Comparison of ENCODE assay signal across 7 cellular contexts in genomic region chr17:28597606-28598383, GRCh38. TPM values are rescaled to one million over a fixed set of nuclear protein-coding genes. Genes with fewer than 3 reads are reported as not detected.
DNase-seq lines count a peak whose midpoint lies in the region; ATAC-seq and TF ChIP-seq lines count a peak whose summit lies in the region.

No MANE protein-coding gene starts in this region.

- H3K4me3 ChIP-seq in GM23338 (peak overlapping the region; percentile 94), trophoblast cell (ENCODE audit: low read depth, low read length) (peak overlapping the region; percentile 77)

- H3K27ac Mint-ChIP-seq in GM23338, result peak overlapping the region; percentile 97
- peak overlapping the region; percentile 96 for H3K27ac Mint-ChIP-seq in effector memory CD8-positive, alpha-beta T cell

- no peak overlapping the region for H4K12ac ChIP-seq in trophoblast cell (ENCODE audit: low read depth, low read length)

- no peak overlapping the region for H3K14ac ChIP-seq in trophoblast cell (ENCODE audit: low read length)

- H3K36me3 ChIP-seq in GM23338 (ENCODE audit: insufficient read depth), result peaks cover 25% of the 10 kb centered on the region
- peaks cover 4 to 7% of the 10 kb centered on the region in 2 experiments for H3K36me3 ChIP-seq in trophoblast cell (ENCODE audit: control insufficient read depth in 1 of 2, insufficient read depth in 2 of 2, low read length in 2 of 2)

- H3K27me3 ChIP-seq in GM23338 (ENCODE audit: insufficient read depth) (no peaks in the 10 kb centered on the region), trophoblast cell (ENCODE audit: insufficient read depth, low read length) (no peaks in the 10 kb centered on the region)

- no peak for ATAC-seq in GM23338
- no peak for ATAC-seq in effector memory CD8-positive, alpha-beta T cell (replicated peaks)

- H3K4ac ChIP-seq in trophoblast cell (ENCODE audit: low read depth, low read length), result no peak overlapping the region

- peak overlapping the region; percentile 63 for H4K8ac ChIP-seq in trophoblast cell (ENCODE audit: low read depth, low read length)

- H2BK12ac ChIP-seq in trophoblast cell (ENCODE audit: low read length), result no peak overlapping the region

- no peak overlapping the region for H2BK120ac ChIP-seq in trophoblast cell (ENCODE audit: insufficient read depth, low read length, poor library complexity)

- H2AFZ ChIP-seq in GM23338, result no peak overlapping the region
- no peak overlapping the region for H2AFZ ChIP-seq in trophoblast cell (ENCODE audit: insufficient read depth, low read length, poor library complexity)

- peak overlapping the region; percentile 89; the same call in 1 of the 2 replicates for H3K27ac ChIP-seq in GM23338 (ENCODE audit: low read depth)
- no peak overlapping the region for H3K27ac ChIP-seq in trophoblast cell (ENCODE audit: low read depth, low read length)

- WGBS in trophoblast cell (ENCODE audit: extremely low coverage, insufficient coverage, insufficient read length), result no CpG with 5 or more reads among the region's 5 CpGs

- H3K79me2 ChIP-seq in GM23338 (replicated peaks; ENCODE audit: insufficient read depth), result peaks cover 43% of the 10 kb centered on the region
- peaks cover 5% of the 10 kb centered on the region for H3K79me2 ChIP-seq in trophoblast cell (ENCODE audit: control insufficient read depth, insufficient read depth, low read length, poor library complexity)

- H3K23ac ChIP-seq in trophoblast cell (ENCODE audit: low read length), result no peak overlapping the region

- no peaks in the 10 kb centered on the region for H3K9me3 ChIP-seq in trophoblast cell (ENCODE audit: insufficient read depth, low read depth, low read length)

- H3K4me1 Mint-ChIP-seq in GM23338, result peaks cover 12% of the 10 kb centered on the region
- peaks cover 22 to 23% of the 10 kb centered on the region in 2 donors for H3K4me1 Mint-ChIP-seq in effector memory CD8-positive, alpha-beta T cell (ENCODE audit: low read depth in 2 of 2)

- H3K36me3 Mint-ChIP-seq in GM23338 (ENCODE audit: low read depth), result peaks cover 33% of the 10 kb centered on the region
- peaks cover 14% of the 10 kb centered on the region for H3K36me3 Mint-ChIP-seq in effector memory CD8-positive, alpha-beta T cell (ENCODE audit: insufficient read depth)

- H3K9me3 Mint-ChIP-seq in GM23338, result no peaks in the 10 kb centered on the region
- no peaks in the 10 kb centered on the region for H3K9me3 Mint-ChIP-seq in effector memory CD8-positive, alpha-beta T cell

- no peak overlapping the region for H3K18ac ChIP-seq in trophoblast cell (ENCODE audit: low read length)

- peaks cover 8% of the 10 kb centered on the region for H3K27me3 Mint-ChIP-seq in GM23338 (ENCODE audit: insufficient read depth, low read depth, poor library complexity)
- no peaks in the 10 kb centered on the region for H3K27me3 Mint-ChIP-seq in effector memory CD8-positive, alpha-beta T cell

- H2BK5ac ChIP-seq in trophoblast cell (ENCODE audit: low read depth, low read length, poor library complexity), result no peak overlapping the region

- H3K4me2 ChIP-seq in GM23338, result peak overlapping the region; percentile 98
- peak overlapping the region; percentile 63 for H3K4me2 ChIP-seq in trophoblast cell (ENCODE audit: low read length)

- H2AK5ac ChIP-seq in trophoblast cell (ENCODE audit: low read length), result no peak overlapping the region

- peak overlapping the region; percentile 92 for H3K4me3 Mint-ChIP-seq in GM23338
- H3K4me3 Mint-ChIP-seq in effector memory CD8-positive, alpha-beta T cell, result peak overlapping the region; percentile 88 to 93

- H4K91ac ChIP-seq in trophoblast cell (ENCODE audit: low read depth, low read length), result peak overlapping the region; percentile 65

- H3F3A ChIP-seq in GM23338 (replicated peaks; ENCODE audit: low read depth), result peaks cover 17% of the 10 kb centered on the region

- H3K4me1 ChIP-seq in GM23338 (ENCODE audit: insufficient read depth) (peaks cover 8% of the 10 kb centered on the region), trophoblast cell (ENCODE audit: control insufficient read depth in 1 of 2, insufficient read depth in 2 of 2, low read length in 2 of 2) (peaks cover 0 to 12% of the 10 kb centered on the region in 2 experiments)

- peaks cover 11% of the 10 kb centered on the region; the same call in 1 of the 2 replicates for H4K20me1 ChIP-seq in GM23338 (replicated peaks; ENCODE audit: insufficient read depth)

- DNase-seq in GM23338 (ENCODE audit: low spot score), result no peak
- peak; percentile 11 to 42 for DNase-seq in NOMO-1 (lab: John Stamatoyannopoulos, UW; ENCODE audit: unreplicated experiment in 2 of 2)
- DNase-seq in effector memory CD8-positive, alpha-beta T cell, result no peak
- no peak for DNase-seq in trophoblast cell
- DNase-seq in NK-92 (lab: John Stamatoyannopoulos, UW; ENCODE audit: unreplicated experiment), result no peak
- DNase-seq in stimulated activated CD4-positive, alpha-beta T cell treated with anti-CD3 and anti-CD28 coated beads, Interleukin-4, amount 100 ng/mL, for 4 hours, result no peak
- DNase-seq in GM20000 (ENCODE audit: low spot score), result no peak

- peaks cover 6% of the 10 kb centered on the region for H3K79me1 ChIP-seq in trophoblast cell (ENCODE audit: low read length)

- TF ChIP-seq CTCF in GM23338 (conservative IDR thresholded peaks at IDR 0.05; ENCODE audit: low read depth in 2 of 2) (no peak), GM20000 (IDR thresholded peaks at IDR 0.05; ENCODE audit: extremely low read depth, missing control alignments) (no peak)

- H3K9ac ChIP-seq in trophoblast cell (ENCODE audit: low read length), result no peak overlapping the region

- no peaks in the 10 kb centered on the region for H3K9me2 ChIP-seq in GM23338 (ENCODE audit: insufficient read depth)

TF ChIP-seq in GM23338, 12 proteins besides CTCF, POLR2A, EP300 and RAD21 (continues in another document):
- no peak for TF ChIP-seq ZNF114 (CRISPR knock-in tag; IDR thresholded peaks at IDR 0.05)
- TF ChIP-seq STAT1 (IDR thresholded peaks at IDR 0.05; ENCODE audit: unreplicated experiment), result no peak
- no peak for TF ChIP-seq EZH2 (IDR thresholded peaks at IDR 0.05; ENCODE audit: low read depth, unreplicated experiment)
- no peak for TF ChIP-seq EZH2phosphoT487 (IDR thresholded peaks at IDR 0.05; ENCODE audit: unreplicated experiment)
- no peak for TF ChIP-seq NANOG (IDR thresholded peaks at IDR 0.05; ENCODE audit: borderline replicate concordance)
- no peak for TF ChIP-seq REST (IDR thresholded peaks at IDR 0.05; ENCODE audit: unreplicated experiment)
- no peak for TF ChIP-seq ETS1 (IDR thresholded peaks at IDR 0.05)
- no peak for TF ChIP-seq CREB1 (CRISPR knock-in tag; IDR thresholded peaks at IDR 0.05; ENCODE audit: low read depth)
- TF ChIP-seq POLR2AphosphoS5 (IDR thresholded peaks at IDR 0.05; ENCODE audit: low read depth), result no peak
- TF ChIP-seq ZNF331 (CRISPR knock-in tag; IDR thresholded peaks at IDR 0.05; ENCODE audit: low read depth), result no peak

RNA-seq across cellular contexts. Expression of gene SPAG5, which starts 1.0 kb away (rescaled TPM):
- 87.3 and 99.6 TPM in 2 replicates for total RNA-seq in GM23338 (2014; rRNA removed; shearing (Covaris generic))
- polyA plus RNA-seq in GM23338 (2016; fragmentation: Nextera tagmentation; extraction: Ambion mirVana), result 99.3 and 104 TPM in 2 replicates
- polyA plus RNA-seq in trophoblast cell (2013), result 48.0 and 51.8 TPM in 2 replicates

RNA-seq across cellular contexts. Expression of gene RSKR, which starts 16.2 kb away (rescaled TPM):
- 38.8 and 41.4 TPM in 2 replicates for total RNA-seq in GM23338 (2014; rRNA removed; shearing (Covaris generic))
- polyA plus RNA-seq in GM23338 (2016; fragmentation: Nextera tagmentation; extraction: Ambion mirVana), result 4.7 and 7.5 TPM in 2 replicates
- polyA plus RNA-seq in trophoblast cell (2013), result 4.4 and 4.6 TPM in 2 replicates

RNA-seq across cellular contexts. Expression of gene ALDOC, which starts 21.1 kb away (rescaled TPM):
- 157 and 183 TPM in 2 replicates for total RNA-seq in GM23338 (2014; rRNA removed; shearing (Covaris generic))
- polyA plus RNA-seq in GM23338 (2016; fragmentation: Nextera tagmentation; extraction: Ambion mirVana), result 33.3 and 33.5 TPM in 2 replicates
- 19.2 and 19.7 TPM in 2 replicates for polyA plus RNA-seq in trophoblast cell (2013)

RNA-seq across cellular contexts. Expression of gene PIGS, which starts 26.5 kb away (rescaled TPM):
- 52.1 and 53.2 TPM in 2 replicates for total RNA-seq in GM23338 (2014; rRNA removed; shearing (Covaris generic))
- polyA plus RNA-seq in GM23338 (2016; fragmentation: Nextera tagmentation; extraction: Ambion mirVana), result 15.5 and 16.4 TPM in 2 replicates
- polyA plus RNA-seq in trophoblast cell (2013), result 60.9 and 63.9 TPM in 2 replicates

RNA-seq across cellular contexts. Expression of gene UNC119, which starts 45.4 kb away (rescaled TPM):
- 78.4 and 93.5 TPM in 2 replicates for total RNA-seq in GM23338 (2014; rRNA removed; shearing (Covaris generic))
- 36.9 and 39.0 TPM in 2 replicates for polyA plus RNA-seq in GM23338 (2016; fragmentation: Nextera tagmentation; extraction: Ambion mirVana)
- 31.6 and 32.7 TPM in 2 replicates for polyA plus RNA-seq in trophoblast cell (2013)

Comparison
In these comparisons a context has a peak if more than half of its experiments do, and no peak if none do; other contexts are left out.
1. DNase-seq: peak in NOMO-1 (2 of 2); none in GM23338 (single experiment), effector memory CD8-positive, alpha-beta T cell (0 of 3), trophoblast cell (0 of 2), NK-92 (single experiment), stimulated activated CD4-positive, alpha-beta T cell treated with anti-CD3 and anti-CD28 coated beads, Interleukin-4, amount 100 ng/mL, for 4 hours (0 of 2) and GM20000 (single experiment).